12 cellular contexts compared by ENCODE assay signal in genomic region chr1:15956150-15956549, GRCh38. TPM values are rescaled to one million over a fixed set of nuclear protein-coding genes. Genes with fewer than 3 reads are reported as not detected.
A peak's percentile ranks its signal among the peaks of the same experiment; 100 is the strongest.
DNase-seq lines count a peak whose midpoint lies in the region; ATAC-seq and TF ChIP-seq lines count a peak whose summit lies in the region.
"Had no signal": no experiment of that assay in that cellular context is flagged by ENCODE, and none has a peak within 500 bp of the region (broad histone marks: within the 10 kb centered on the region; RNA-seq: fewer than 3 reads in every experiment).

No MANE protein-coding gene starts in this region.

- H3K4me1 ChIP-seq in HCT116 (ENCODE audit: control insufficient read depth in 1 of 2, insufficient read depth in 2 of 2, low read length in 2 of 2) = peaks cover 11 to 43% of the 10 kb centered on the region in 2 experiments

- BruUV-seq in HCT116 (replicated peaks; lab: Mats Ljungman, UMichigan) = no TSS peak

- RAD21 ChIA-PET in HCT116 (lab: Charles Lee; ENCODE audit: low non-redundant PET in 1 of 2, low total read pairs in 2 of 2, uncharacterized antibody in 2 of 2, unreplicated experiment in 2 of 2) = no interaction called here

- POLR2A ChIA-PET in HCT116 (lab: Charles Lee) = no interaction called here

- no peaks in the 10 kb centered on the region for H4K20me1 ChIP-seq in HCT116 (ENCODE audit: insufficient read depth)

- intact Hi-C loops in HCT116 (cut with micrococcal nuclease) = no loop called here

- no peaks in the 10 kb centered on the region for H3K9me2 ChIP-seq in HCT116 (ENCODE audit: insufficient read depth)

- CTCF ChIA-PET in HCT116 (lab: Charles Lee) = no interaction called here

- peaks cover 28% of the 10 kb centered on the region; the same call in 1 of the 2 replicates for H3K79me2 ChIP-seq in HCT116 (ENCODE audit: insufficient read depth, low read length)

- ATAC-seq in HCT116 (no peak), GM18909 (IDR thresholded peaks at IDR 0.05; ENCODE audit: poor library complexity, unreplicated experiment) (no peak)

- TF ChIP-seq RAD21 in HCT116 (IDR thresholded peaks at IDR 0.05; ENCODE audit: low read depth) = no peak

- H3K4me2 ChIP-seq in HCT116 (ENCODE audit: low read length) = no peak overlapping the region

- no peaks in the 10 kb centered on the region for H3K9me3 ChIP-seq in HCT116 (ENCODE audit: control insufficient read depth in 1 of 2, insufficient read depth in 1 of 2, low read depth in 1 of 2, low read length in 2 of 2)

- H3K4me3 ChIP-seq in AG10803 (ENCODE audit: low read length) = no peak overlapping the region
- no peak overlapping the region for H3K4me3 ChIP-seq in HCT116 (replicated peaks in 1 of 2; ENCODE audit: low read depth in 1 of 2, low read length in 2 of 2)
- H3K4me3 ChIP-seq in cardiac fibroblast (replicated peaks in 1 of 2; ENCODE audit: low read depth in 2 of 2, low read length in 2 of 2) = no peak overlapping the region

- no peak overlapping the region for H3K9ac ChIP-seq in HCT116 (ENCODE audit: low read length)

- TF ChIP-seq CTCF in AG10803 (conservative IDR thresholded peaks at IDR 0.05; ENCODE audit: low read length) = no peak
- no peak for TF ChIP-seq CTCF in HCT116 (IDR thresholded peaks at IDR 0.05 in 2 of 3, conservative IDR thresholded peaks at IDR 0.05 in 1 of 3; ENCODE audit: borderline replicate concordance in 1 of 3, insufficient read depth in 1 of 3, low read depth in 2 of 3, low read length in 2 of 3)
- no peak for TF ChIP-seq CTCF in cardiac fibroblast (IDR thresholded peaks at IDR 0.05; ENCODE audit: low read depth, low read length)

- H3K27me3 ChIP-seq in HCT116 (ENCODE audit: insufficient read depth, low read length) = no peaks in the 10 kb centered on the region

- DNase-seq in AG10803 (ENCODE audit: low read depth) = peak; percentile 68
- DNase-seq in HCT116 (ENCODE audit: low read depth, low spot score) = no peak
- DNase-seq in cardiac fibroblast (ENCODE audit: low read depth in 2 of 2) = peak; percentile 48 to 63
- DNase-seq in myocyte (ENCODE audit: low read depth) = peak; percentile 50
- no peak for DNase-seq in NCI-H446 treated with DMSO at 0.1 percent for 48 hours (lab: John Stamatoyannopoulos, UW)
- DNase-seq in GM19238 (ENCODE audit: insufficient read length, low spot score) = no peak
- DNase-seq in HuH-7.5 (ENCODE audit: low spot score) = no peak
- DNase-seq: Calu3, islet precursor cell, posterior cingulate gyrus had no signal

- H3K27ac ChIP-seq in HCT116 (ENCODE audit: low read depth, low read length) = no peak overlapping the region

- H2AFZ ChIP-seq in HCT116 (ENCODE audit: low read depth, low read length, poor library complexity, severe bottlenecking) = no peak overlapping the region

- H3K36me3 ChIP-seq in HCT116 (ENCODE audit: control insufficient read depth in 1 of 2, insufficient read depth in 2 of 2, low read length in 2 of 2) = no peaks in the 10 kb centered on the region

- TF ChIP-seq POLR2A in HCT116 (IDR thresholded peaks at IDR 0.05; ENCODE audit: borderline replicate concordance, extremely low read depth, insufficient read depth, insufficient read length) = no peak

TF ChIP-seq in HCT116, 20 proteins besides CTCF, POLR2A, EP300 and RAD21:
- TF ChIP-seq POLR2AphosphoS5 (IDR thresholded peaks at IDR 0.05; ENCODE audit: low read depth, low read length) (no peak), SP1 (IDR thresholded peaks at IDR 0.05; ENCODE audit: low read depth) (0 out of 2 replicates have a peak, but pooled peaks have one; percentile 19)

RNA-seq across cellular contexts. Expression of gene ZBTB17, which starts 19.8 kb away (rescaled TPM):
- total RNA-seq in HCT116 (2021; ENCODE audit: unreplicated experiment) (31.6 TPM), myocyte (32.9 and 47.1 TPM in 2 replicates)
- 40.8 and 53.1 TPM in 2 replicates for polyA plus RNA-seq in HCT116 (2012)
- 34.2 TPM for polyA plus RNA-seq in myocyte (2012)

RNA-seq across cellular contexts. Expression of gene SRARP, which starts 47.9 kb away (rescaled TPM):
- total RNA-seq in HCT116 (2021; ENCODE audit: unreplicated experiment) (not detected), myocyte (not detected in 2 replicates)
- not detected in 2 replicates for polyA plus RNA-seq in HCT116 (2012)
- not detected for polyA plus RNA-seq in myocyte (2012)
- total RNA-seq: Calu3, HT-29 had no signal

Comparison
In these comparisons a context has a peak if more than half of its experiments do, and no peak if none do; other contexts are left out.
1. DNase-seq: peak in AG10803 (single experiment), cardiac fibroblast (2 of 2) and myocyte (single experiment); none in HCT116 (single experiment), NCI-H446 treated with DMSO at 0.1 percent for 48 hours (single experiment), GM19238 (single experiment) and HuH-7.5 (single experiment).